ENCODE assay signal across 20 cellular contexts in the genomic region with DNA sequence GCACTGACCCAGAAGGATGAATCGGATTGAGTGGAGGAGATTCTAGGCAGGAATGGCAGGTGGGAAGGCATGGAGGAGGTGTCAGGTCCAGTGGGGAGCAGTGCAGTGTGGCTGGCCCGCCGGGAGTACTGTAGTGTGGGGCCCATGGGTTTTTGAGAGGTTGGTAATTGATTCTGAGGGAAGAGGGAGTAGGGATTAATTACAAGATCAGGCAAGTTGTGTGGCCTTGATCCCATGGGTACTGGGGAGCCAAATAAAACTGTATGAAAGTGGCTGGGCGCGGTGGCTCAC. TPM values are rescaled to one million over a fixed set of nuclear protein-coding genes. Genes with fewer than 3 reads are reported as not detected.
"Had no signal": no experiment of that assay in that cellular context is flagged by ENCODE, and none has a peak within 500 bp of the region (broad histone marks: within the 10 kb centered on the region; RNA-seq: fewer than 3 reads in every experiment).

No MANE protein-coding gene starts in this region.

- H3K9ac ChIP-seq: parathyroid adenoma had no signal

- H3K4me3 Mint-ChIP-seq: effector memory CD8-positive, alpha-beta T cell had no signal

- H3K9me3 ChIP-seq: body of pancreas, left lung, neutrophil, spleen, testis, upper lobe of left lung had no signal

- H3K4me3 ChIP-seq: body of pancreas, left lung, testis, upper lobe of left lung had no signal

- H2AFZ ChIP-seq: parathyroid adenoma had no signal

- H3K36me3 ChIP-seq: left lung, neutrophil, spleen, upper lobe of left lung had no signal

- H3K27ac ChIP-seq: body of pancreas, left lung, neutrophil, parathyroid adenoma, spleen, testis, upper lobe of left lung had no signal

- H3K36me3 Mint-ChIP-seq: activated naive CD8-positive, alpha-beta T cell treated with anti-CD3 and anti-CD28 coated beads for 36 hours; stimulated activated memory B cell treated with anti-CD40 and anti-IgM and Interleukin-4, amounts not matched to agents 10 μg/mL and 1 μg/mL and 100 μg/mL, for 72 hours had no signal

- H3K9me3 Mint-ChIP-seq: activated naive CD8-positive, alpha-beta T cell treated with anti-CD3 and anti-CD28 coated beads for 36 hours; effector memory CD8-positive, alpha-beta T cell; stimulated activated memory B cell treated with anti-CD40 and anti-IgM and Interleukin-4, amounts not matched to agents 10 μg/mL and 1 μg/mL and 100 μg/mL, for 72 hours had no signal

- DNase-seq: activated CD4-positive, alpha-beta T cell treated with anti-CD3 and anti-CD28 coated beads for 1 hour; activated naive CD8-positive, alpha-beta T cell treated with anti-CD3 and anti-CD28 coated beads for 36 hours; amygdala; body of pancreas; effector memory CD8-positive, alpha-beta T cell; foreskin fibroblast; hypothalamus; left lung; mammary epithelial cell; spleen; stimulated activated CD4-positive, alpha-beta T cell treated with anti-CD3 and anti-CD28 coated beads, Interleukin-4, amount 100 ng/mL, for 4 hours; T1000; testis had no signal

- H3K27ac Mint-ChIP-seq: activated naive CD8-positive, alpha-beta T cell treated with anti-CD3 and anti-CD28 coated beads for 36 hours; effector memory CD8-positive, alpha-beta T cell; stimulated activated memory B cell treated with anti-CD40 and anti-IgM and Interleukin-4, amounts not matched to agents 10 μg/mL and 1 μg/mL and 100 μg/mL, for 72 hours had no signal

- H3K79me2 ChIP-seq: parathyroid adenoma had no signal

- ATAC-seq: body of pancreas; effector memory CD8-positive, alpha-beta T cell; left lung; stimulated activated memory B cell treated with anti-CD40 and anti-IgM and Interleukin-4, amounts not matched to agents 10 μg/mL and 1 μg/mL and 100 μg/mL, for 72 hours had no signal

- H3K27me3 ChIP-seq: testis had no signal

RNA-seq across cellular contexts. Expression of a gene that starts 12.1 kb away (rescaled TPM):
- total RNA-seq: activated naive CD8-positive, alpha-beta T cell treated with anti-CD3 and anti-CD28 coated beads for 36 hours; dermis microvascular lymphatic vessel endothelial cell; kidney epithelial cell; left lung; mammary epithelial cell; myocyte; spleen; upper lobe of left lung had no signal
- polyA plus RNA-seq: mammary epithelial cell had no signal

RNA-seq across cellular contexts. Expression of a gene that starts 55.6 kb away (rescaled TPM):
- total RNA-seq: activated naive CD8-positive, alpha-beta T cell treated with anti-CD3 and anti-CD28 coated beads for 36 hours; dermis microvascular lymphatic vessel endothelial cell; mammary epithelial cell had no signal
